Comparison of ENCODE assay signal across 8 cellular contexts in genomic region chr5:126595486-126596083, GRCh38. TPM values are rescaled to one million over a fixed set of nuclear protein-coding genes. Genes with fewer than 3 reads are reported as not detected.
DNase-seq lines count a peak whose midpoint lies in the region; ATAC-seq, FAIRE-seq and TF ChIP-seq lines count a peak whose summit lies in the region.

No MANE protein-coding gene starts in this region.

- TF ChIP-seq POLR2A in ovary (IDR thresholded peaks at IDR 0.05): no peak

- no peak for TF ChIP-seq CTCF in ovary (IDR thresholded peaks at IDR 0.05)

- intact Hi-C loops in ovary (cut with DNase I): loop anchor here in 3 of 4 donors (5.0 to 10.0 kb wide), 3 partner anchors 51 to 251 kb away; no protein-coding TSS in a partner anchor

- DNase-seq in GM19239 (ENCODE audit: insufficient read length, low spot score): no peak
- DNase-seq in effector memory CD4-positive, alpha-beta T cell: no peak
- peak in 2 of 5 donors; percentile 26 to 32 for DNase-seq in ovary
- DNase-seq in dedifferentiated amniotic fluid mesenchymal stem cell (ENCODE audit: extremely low spot score): no peak
- DNase-seq in SW480 (ENCODE audit: low spot score): no peak
- no peak for DNase-seq in NCI-H510A (lab: John Stamatoyannopoulos, UW)
- no peak for DNase-seq in GDM1 (lab: John Stamatoyannopoulos, UW)

- WGBS in ovary, 3 donors: 55 to 61% (median 61%) methylated on average over 22 of the region's 22 CpGs

- TF ChIP-seq EP300 in ovary (IDR thresholded peaks at IDR 0.05): no peak

- ATAC-seq in HG03342 (IDR thresholded peaks at IDR 0.05; ENCODE audit: unreplicated experiment): peak; percentile 21

- H3K4me3 ChIP-seq in effector memory CD4-positive, alpha-beta T cell (ENCODE audit: insufficient read depth, low read depth, low read length, poor library complexity, severe bottlenecking): peak overlapping the region; percentile 62
- H3K4me3 ChIP-seq in ovary: peak overlapping the region; percentile 48

- peaks cover 3% of the 10 kb centered on the region for H3K4me1 ChIP-seq in effector memory CD4-positive, alpha-beta T cell (ENCODE audit: control insufficient read depth, insufficient read depth, low read length, poor library complexity, severe bottlenecking)
- peaks cover 6% of the 10 kb centered on the region for H3K4me1 ChIP-seq in ovary (ENCODE audit: insufficient read depth)

- H3K9me3 ChIP-seq in effector memory CD4-positive, alpha-beta T cell (ENCODE audit: control insufficient read depth, low read length): no peaks in the 10 kb centered on the region
- no peaks in the 10 kb centered on the region for H3K9me3 ChIP-seq in ovary

- H3K36me3 ChIP-seq in effector memory CD4-positive, alpha-beta T cell (ENCODE audit: control insufficient read depth, insufficient read depth, low read length): no peaks in the 10 kb centered on the region
- no peaks in the 10 kb centered on the region for H3K36me3 ChIP-seq in ovary

- FAIRE-seq in GM19239 (lab: Jason Lieb, UNC): peak; percentile 48

- H3K27ac ChIP-seq in effector memory CD4-positive, alpha-beta T cell (ENCODE audit: insufficient read depth, low read length, poor library complexity, severe bottlenecking): no peak overlapping the region
- H3K27ac ChIP-seq in ovary: peak overlapping the region in 1 of 2 donors; percentile 70

- H3K27me3 ChIP-seq in effector memory CD4-positive, alpha-beta T cell (replicated peaks; ENCODE audit: control insufficient read depth, insufficient read depth, low read length, poor library complexity, severe bottlenecking): no peaks in the 10 kb centered on the region
- no peaks in the 10 kb centered on the region for H3K27me3 ChIP-seq in ovary

RNA-seq across cellular contexts. Expression of gene ALDH7A1, which starts 0.6 kb away (rescaled TPM):
- 100 to 1,000 TPM in 3 of 7 donors, 10 to 100 TPM in 4; 28.3 to 133 (median 99.2) TPM for total RNA-seq in ovary
- 100 to 1,000 TPM in 1 of 2 donors, 10 to 100 TPM in 1; 93.6 to 161 TPM for polyA plus RNA-seq in ovary

RNA-seq across cellular contexts. Expression of gene PHAX, which starts 5.2 kb away (rescaled TPM):
- 10 to 100 TPM; 25.8 to 37.1 (median 33.5) TPM for total RNA-seq in ovary
- 10 to 100 TPM; 24.1 to 63.7 TPM for polyA plus RNA-seq in ovary
